9 cellular contexts compared by ENCODE assay signal in genomic region chr2:10080536-10081304, GRCh38. TPM values are rescaled to one million over a fixed set of nuclear protein-coding genes. Genes with fewer than 3 reads are reported as not detected.
DNase-seq lines count a peak whose midpoint lies in the region; ATAC-seq and TF ChIP-seq lines count a peak whose summit lies in the region.
"Had no signal": no experiment of that assay in that cellular context is flagged by ENCODE, and none has a peak within 500 bp of the region (broad histone marks: within the 10 kb centered on the region; RNA-seq: fewer than 3 reads in every experiment).

No MANE protein-coding gene starts in this region.

- 0 out of 2 replicates have a peak, but pooled peaks cover 4% of the 10 kb centered on the region for H4K20me1 ChIP-seq in OCI-LY3 (ENCODE audit: insufficient read depth, low read length)

- peaks cover 87% of the 10 kb centered on the region for H3K27me3 ChIP-seq in OCI-LY3 (ENCODE audit: low read depth, low read length)
- no peaks in the 10 kb centered on the region for H3K27me3 ChIP-seq in rectal smooth muscle tissue (ENCODE audit: control insufficient read depth, insufficient read depth, low read length)
- peaks cover 55% of the 10 kb centered on the region for H3K27me3 ChIP-seq in brain microvascular endothelial cell (replicated peaks)

- H3K27ac ChIP-seq in OCI-LY3 (ENCODE audit: low read length), result no peak overlapping the region
- peak overlapping the region; percentile 92 for H3K27ac ChIP-seq in rectal smooth muscle tissue (ENCODE audit: low read depth, low read length)
- no peak overlapping the region for H3K27ac ChIP-seq in brain microvascular endothelial cell

- no peak overlapping the region for H3K27ac Mint-ChIP-seq in CD14-positive monocyte
- H3K27ac Mint-ChIP-seq: dendritic cell treated with granulocyte-macrophage colony-stimulating factor and Interleukin-4, amounts not matched to agents 40 ng/mL and 50 ng/mL, for 4 days had no signal

- H2AFZ ChIP-seq in OCI-LY3 (ENCODE audit: low read depth, low read length), result no peak overlapping the region

- DNase-seq in CD14-positive monocyte (ENCODE audit: low spot score) (no peak), epithelial cell of proximal tubule (ENCODE audit: low read depth) (no peak), NCI-H1092 treated with DMSO at 0.1 percent for 48 hours (lab: John Stamatoyannopoulos, UW) (no peak), brain microvascular endothelial cell (no peak), NCI-H524 (lab: John Stamatoyannopoulos, UW) (no peak)

- H3K4me1 ChIP-seq in OCI-LY3 (ENCODE audit: low read length) (peaks cover 38% of the 10 kb centered on the region), rectal smooth muscle tissue (ENCODE audit: control insufficient read depth, insufficient read depth, low read length) (peaks cover 10% of the 10 kb centered on the region)

- H3K36me3 ChIP-seq in OCI-LY3 (replicated peaks; ENCODE audit: low read depth, low read length) (no peaks in the 10 kb centered on the region), rectal smooth muscle tissue (ENCODE audit: control insufficient read depth, insufficient read depth, low read length) (no peaks in the 10 kb centered on the region), brain microvascular endothelial cell (replicated peaks) (no peaks in the 10 kb centered on the region)

- H3K9ac ChIP-seq in OCI-LY3 (ENCODE audit: low read length) (no peak overlapping the region), rectal smooth muscle tissue (ENCODE audit: low read length) (no peak overlapping the region)

- H3K4me3 Mint-ChIP-seq in CD14-positive monocyte, result peak overlapping the region; percentile 46 to 84
- H3K4me3 Mint-ChIP-seq: dendritic cell treated with granulocyte-macrophage colony-stimulating factor and Interleukin-4, amounts not matched to agents 40 ng/mL and 50 ng/mL, for 4 days had no signal

- H3K9me3 Mint-ChIP-seq in CD14-positive monocyte, result peaks cover 0 to 13% (median 6%) of the 10 kb centered on the region in 7 donors
- H3K9me3 Mint-ChIP-seq: dendritic cell treated with granulocyte-macrophage colony-stimulating factor and Interleukin-4, amounts not matched to agents 40 ng/mL and 50 ng/mL, for 4 days had no signal

- intact Hi-C loops in CD14-positive monocyte (cut with micrococcal nuclease), result no loop called here

- H3K4me3 ChIP-seq in OCI-LY3 (ENCODE audit: low read length), result peak overlapping the region; percentile 55
- peak overlapping the region; percentile 88 for H3K4me3 ChIP-seq in epithelial cell of proximal tubule (ENCODE audit: low read depth, low read length)
- H3K4me3 ChIP-seq in rectal smooth muscle tissue (ENCODE audit: low read length), result peak overlapping the region; percentile 32
- H3K4me3 ChIP-seq in brain microvascular endothelial cell (ENCODE audit: low read depth, low read length), result no peak overlapping the region

- H3K27me3 Mint-ChIP-seq in CD14-positive monocyte (ENCODE audit: low read depth in 3 of 3), result peaks cover 85 to 91% (median 86%) of the 10 kb centered on the region in 3 donors

- H3K9me3 ChIP-seq in OCI-LY3 (ENCODE audit: insufficient read depth, low read length), result no peaks in the 10 kb centered on the region

- peak; percentile 16 for ATAC-seq in GM19467 (IDR thresholded peaks at IDR 0.05; ENCODE audit: unreplicated experiment)

- peaks cover 0 to 9% of the 10 kb centered on the region in 2 donors for H3K36me3 Mint-ChIP-seq in CD14-positive monocyte

- H3K4me1 Mint-ChIP-seq in CD14-positive monocyte, result peaks cover 12% of the 10 kb centered on the region

- peak overlapping the region; percentile 47 for H3K4me2 ChIP-seq in OCI-LY3 (ENCODE audit: low read length)

- in situ Hi-C loops in brain microvascular endothelial cell (cut with HindIII; ENCODE audit: low pct_ligation_motif_present, low sequenced_read_pairs), result no loop called here

- H3K79me2 ChIP-seq in OCI-LY3 (ENCODE audit: low read length), result no peaks in the 10 kb centered on the region

- TF ChIP-seq CTCF in CD14-positive monocyte (IDR thresholded peaks at IDR 0.05) (no peak), OCI-LY3 (IDR thresholded peaks at IDR 0.05; ENCODE audit: low read depth, low read length) (no peak), epithelial cell of proximal tubule (conservative IDR thresholded peaks at IDR 0.05; ENCODE audit: low read depth, low read length) (no peak), brain microvascular endothelial cell (IDR thresholded peaks at IDR 0.05; ENCODE audit: low read depth, low read length, missing control alignments) (no peak)

RNA-seq across cellular contexts. Expression of gene CYS1, which starts 0.5 kb away (rescaled TPM):
- not detected for polyA plus RNA-seq in CD14-positive monocyte
- 5.9 and 20.8 TPM in 2 replicates for total RNA-seq in epithelial cell of proximal tubule

RNA-seq across cellular contexts. Expression of gene KLF11, which starts 37.4 kb away (rescaled TPM):
- 10 to 100 TPM; 21.0 to 25.3 TPM for polyA plus RNA-seq in CD14-positive monocyte
- 6.9 and 9.3 TPM in 2 replicates for total RNA-seq in epithelial cell of proximal tubule

RNA-seq across cellular contexts. Expression of gene RRM2, which starts 41.8 kb away (rescaled TPM):
- not detected for polyA plus RNA-seq in CD14-positive monocyte
- 214 and 244 TPM in 2 replicates for total RNA-seq in epithelial cell of proximal tubule
